9 cellular contexts compared by ENCODE assay signal in the genomic region with DNA sequence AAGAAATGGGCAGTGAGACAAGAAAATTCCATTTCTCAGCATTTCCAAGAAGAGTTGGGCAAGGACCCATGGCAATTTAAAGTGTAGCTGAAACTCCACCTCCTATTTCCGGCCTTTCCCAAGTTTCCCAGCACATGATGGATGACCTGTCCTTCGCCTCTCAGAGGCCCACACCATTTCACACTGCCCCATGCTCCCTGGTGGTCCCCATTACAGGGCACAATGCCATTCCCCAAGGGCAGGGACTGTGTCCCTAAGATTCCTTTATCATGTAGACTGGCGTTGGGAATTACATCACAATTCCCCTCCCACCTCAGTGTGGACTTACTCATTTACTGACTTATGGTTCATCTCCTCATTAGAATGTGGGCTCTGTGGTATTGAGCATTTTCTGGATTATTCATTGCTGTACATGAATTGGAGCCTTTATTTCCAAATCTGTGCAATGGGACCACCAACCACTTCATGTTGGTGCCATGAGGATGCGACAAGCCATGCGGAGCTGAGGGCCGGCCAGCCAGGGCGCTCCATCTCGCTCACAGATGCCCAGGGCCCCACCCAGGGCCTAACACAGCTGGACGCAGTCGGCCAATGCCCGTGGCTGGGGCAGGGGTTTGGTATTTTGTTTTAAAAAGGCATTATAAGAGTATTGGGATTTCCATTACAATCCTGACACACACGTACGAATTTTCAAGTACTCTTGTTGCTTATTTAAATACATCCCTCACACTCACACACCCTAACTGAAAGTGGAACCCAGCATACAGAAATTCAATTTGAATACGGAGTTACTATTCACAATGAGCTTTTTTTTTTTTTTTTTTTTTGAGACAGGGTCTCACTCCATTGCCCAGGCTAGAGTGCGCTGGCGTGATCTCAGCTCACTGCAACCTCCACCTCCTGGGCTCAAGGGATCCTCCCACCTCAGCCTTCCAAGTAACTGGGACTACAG. TPM values are rescaled to one million over a fixed set of nuclear protein-coding genes. Genes with fewer than 3 reads are reported as not detected.
DNase-seq lines count a peak whose midpoint lies in the region; ATAC-seq, FAIRE-seq and TF ChIP-seq lines count a peak whose summit lies in the region.
"Had no signal": no experiment of that assay in that cellular context is flagged by ENCODE, and none has a peak within 500 bp of the region (broad histone marks: within the 10 kb centered on the region; RNA-seq: fewer than 3 reads in every experiment).

No MANE protein-coding gene starts in this region.

- peak overlapping the region in 4 of 5 donors; percentile 28 to 80 (median 65) for H3K27ac ChIP-seq in adrenal gland
- peak overlapping the region; percentile 95 to 96 for H3K27ac ChIP-seq in kidney (ENCODE audit: low read depth in 2 of 2, low read length in 2 of 2)

- 78 to 87% (median 83%) methylated on average over 16 of the region's 16 CpGs for WGBS in adrenal gland, 4 donors

- H3K4me1 ChIP-seq in adrenal gland (replicated peaks in 1 of 2) = peaks cover 30 to 54% of the 10 kb centered on the region in 2 donors
- peaks cover 65 to 73% of the 10 kb centered on the region in 2 donors for H3K4me1 ChIP-seq in kidney (ENCODE audit: control insufficient read depth in 1 of 2, insufficient read depth in 1 of 2, low read depth in 1 of 2, low read length in 2 of 2)

- TF ChIP-seq CTCF in adrenal gland (IDR thresholded peaks at IDR 0.05) (no peak), kidney (IDR thresholded peaks at IDR 0.05; ENCODE audit: borderline replicate concordance, extremely low read depth, insufficient read depth) (no peak)

- DNase-seq in GM18507 (ENCODE audit: extremely low spot score, insufficient read length, low read depth) (no peak), adrenal gland (peak in 5 of 7 donors; percentile 23 to 48 (median 26)), kidney (peak; percentile 69), stromal cell of bone marrow (ENCODE audit: low read depth) (peak; percentile 52), RCC 7860 (ENCODE audit: low spot score) (no peak), 8988T (no peak)
- DNase-seq: T-helper 2 cell had no signal

- ATAC-seq in HG03025 (IDR thresholded peaks at IDR 0.05; ENCODE audit: low FRiP score, unreplicated experiment) (no peak), HG02610 (IDR thresholded peaks at IDR 0.05; ENCODE audit: unreplicated experiment) (no peak)

- peak overlapping the region in 1 of 2 donors; percentile 10 for H3K9ac ChIP-seq in kidney (ENCODE audit: low read length in 2 of 2)

- intact Hi-C loops in adrenal gland (cut with DNase I) (no loop called here), kidney (cut with DNase I) (no loop called here)

- FAIRE-seq in GM18507 (lab: Jason Lieb, UNC) (peak; percentile 46), kidney (lab: Jason Lieb, UNC) (no peak), RCC 7860 (lab: Jason Lieb, UNC) (no peak)

- no peaks in the 10 kb centered on the region for H3K27me3 ChIP-seq in adrenal gland

- H3K4me3 ChIP-seq in adrenal gland (no peak overlapping the region), kidney (ENCODE audit: low read length in 2 of 2) (no peak overlapping the region)

- no peaks in the 10 kb centered on the region for H3K9me3 ChIP-seq in adrenal gland (replicated peaks in 1 of 3)
- H3K9me3 ChIP-seq in kidney (ENCODE audit: control insufficient read depth in 1 of 2, low read length in 2 of 2) = no peaks in the 10 kb centered on the region

- TF ChIP-seq POLR2A in adrenal gland (IDR thresholded peaks at IDR 0.05) = no peak

- H3K36me3 ChIP-seq in adrenal gland (replicated peaks in 1 of 2) (peaks cover 0 to 2% of the 10 kb centered on the region in 2 donors), kidney (ENCODE audit: control insufficient read depth in 1 of 2, insufficient read depth in 2 of 2, low read length in 2 of 2) (peaks cover 2 to 3% of the 10 kb centered on the region in 2 donors)

RNA-seq across cellular contexts. Expression of a gene that starts 5.4 kb away (rescaled TPM):
- total RNA-seq in adrenal gland (10 to 100 TPM in 7 of 8 donors, 1 to 10 TPM in 1; 7.2 to 38.5 (median 18.5) TPM), kidney (30.6 TPM)
- polyA plus RNA-seq in adrenal gland (10 to 100 TPM in 2 of 3 donors, 1 to 10 TPM in 1; 7.5 to 12.7 (median 11.6) TPM), kidney (ENCODE audit: insufficient read depth, low read depth, low replicate concordance) (72.3 TPM)

RNA-seq across cellular contexts. Expression of a gene that starts 29.4 kb away (rescaled TPM):
- total RNA-seq in adrenal gland (1 to 10 TPM in 1 of 8 donors, under 1 TPM in 6, not detected in 1; 0.19 to 2.2 (median 0.52) TPM), kidney (0.41 TPM)
- polyA plus RNA-seq in adrenal gland (under 1 TPM; 0.37 to 0.73 (median 0.48) TPM), kidney (ENCODE audit: insufficient read depth, low read depth, low replicate concordance) (not detected)

RNA-seq across cellular contexts. Expression of a gene that starts 60.0 kb away (rescaled TPM):
- total RNA-seq in adrenal gland (10 to 100 TPM; 45.8 to 92.7 (median 73.8) TPM), kidney (90.9 TPM)
- polyA plus RNA-seq in adrenal gland (10 to 100 TPM; 30.3 to 65.0 (median 51.3) TPM), kidney (ENCODE audit: insufficient read depth, low read depth, low replicate concordance) (79.7 TPM)

Comparison
In these comparisons a context has a peak if more than half of its experiments do, and no peak if none do; other contexts are left out.
1. DNase-seq: peak in adrenal gland (5 of 7), kidney (single experiment) and stromal cell of bone marrow (single experiment); none in GM18507 (single experiment), RCC 7860 (single experiment) and 8988T (single experiment).